13 cellular contexts compared by ENCODE assay signal in genomic region chr3:133489466-133490085, GRCh38.
DNase-seq lines count a peak whose midpoint lies in the region; ATAC-seq and TF ChIP-seq lines count a peak whose summit lies in the region.
"Had no signal": no experiment of that assay in that cellular context is flagged by ENCODE, and none has a peak within 500 bp of the region (broad histone marks: within the 10 kb centered on the region; RNA-seq: fewer than 3 reads in every experiment).

No MANE protein-coding gene starts in this region.

- no peak overlapping the region for H3K23ac ChIP-seq in mesendoderm (ENCODE audit: low read length)

- no peaks in the 10 kb centered on the region for H3K27me3 ChIP-seq in mesendoderm (ENCODE audit: insufficient read depth, low read length, poor library complexity)
- no peaks in the 10 kb centered on the region for H3K27me3 ChIP-seq in hepatocyte
- no peaks in the 10 kb centered on the region for H3K27me3 ChIP-seq in tibial nerve

- H3K27me3 Mint-ChIP-seq in WTC11 (ENCODE audit: low read depth), result peaks cover 4% of the 10 kb centered on the region; the same call in 1 of the 2 replicates
- H3K27me3 Mint-ChIP-seq: naive B cell had no signal

- H3K36me3 ChIP-seq in HEK293 (ENCODE audit: control insufficient read depth in 2 of 2, insufficient read depth in 1 of 2, low read length in 2 of 2) (no peaks in the 10 kb centered on the region), mesendoderm (ENCODE audit: control insufficient read depth, insufficient read depth, low read length) (no peaks in the 10 kb centered on the region), hepatocyte (replicated peaks; ENCODE audit: insufficient read depth, low read depth) (no peaks in the 10 kb centered on the region), tibial nerve (no peaks in the 10 kb centered on the region)

- no peak overlapping the region for H3K4me2 ChIP-seq in mesendoderm (ENCODE audit: low read length)
- no peak overlapping the region for H3K4me2 ChIP-seq in hepatocyte

- H3K4me1 ChIP-seq in HEK293 (ENCODE audit: control insufficient read depth, insufficient read depth, low read length), result 0 out of 2 replicates have a peak, but pooled peaks cover 4% of the 10 kb centered on the region
- H3K4me1 ChIP-seq in mesendoderm (ENCODE audit: control insufficient read depth, low read depth, low read length), result no peaks in the 10 kb centered on the region
- no peaks in the 10 kb centered on the region for H3K4me1 ChIP-seq in hepatocyte (ENCODE audit: insufficient read depth)
- H3K4me1 ChIP-seq in tibial nerve, result peaks cover 0 to 6% (median 0%) of the 10 kb centered on the region in 4 donors

- H2BK5ac ChIP-seq in mesendoderm (ENCODE audit: low read length), result no peak overlapping the region

- H3K9me2 ChIP-seq in hepatocyte (replicated peaks; ENCODE audit: insufficient read depth), result no peaks in the 10 kb centered on the region

- no peak for TF ChIP-seq POLR2A in tibial nerve (IDR thresholded peaks at IDR 0.05)

- no peak overlapping the region for H3K56ac ChIP-seq in mesendoderm (ENCODE audit: low read length)

- H3K4me1 Mint-ChIP-seq in WTC11, result peaks cover 49% of the 10 kb centered on the region
- H3K4me1 Mint-ChIP-seq: CD14-positive monocyte had no signal

- H2AFZ ChIP-seq in hepatocyte, result no peak overlapping the region

- no peak overlapping the region for H2BK120ac ChIP-seq in mesendoderm (ENCODE audit: low read depth, low read length)

- no peak overlapping the region for H4K5ac ChIP-seq in mesendoderm (ENCODE audit: low read length)

- H3K36me3 Mint-ChIP-seq in WTC11, result peaks cover 23% of the 10 kb centered on the region
- H3K36me3 Mint-ChIP-seq: CD14-positive monocyte, naive B cell had no signal

- POLR2A ChIA-PET in HEK293 (lab: Yijun Ruan, JAX) (no interaction called here), WTC11 (lab: Charles Lee) (interaction anchor here (1.0 to 1.1 kb wide), 2 partner anchors 84 to 172 kb away, joined by 3 to 5 read pairs; partner anchors contain the start of gene TOPBP1)

- H2AK5ac ChIP-seq in mesendoderm (ENCODE audit: low read length), result no peak overlapping the region

- no peak overlapping the region for H3K18ac ChIP-seq in mesendoderm (ENCODE audit: low read length)

- CTCF ChIA-PET in HEK293 (lab: Yijun Ruan, JAX) (interaction anchor here (1.1 to 1.2 kb wide), 2 partner anchors 89 to 148 kb away, joined by 4 to 5 read pairs; no protein-coding TSS in a partner anchor), WTC11 (lab: Charles Lee) (interaction anchor here (1.0 to 1.6 kb wide), 8 partner anchors 11 to 89 kb away, joined by 3 to 14 read pairs (median 4); partner anchors contain the start of gene CDV3)

- H3K4me3 ChIP-seq in HEK293 (ENCODE audit: low read depth, low read length) (no peak overlapping the region), mesendoderm (ENCODE audit: low read length) (no peak overlapping the region), hepatocyte (no peak overlapping the region), tibial nerve (no peak overlapping the region)

- WGBS in mesendoderm (ENCODE audit: extremely low coverage, insufficient coverage, low lambda C conversion rate), result no CpG with 5 or more reads among the region's 5 CpGs
- 67% methylated on average over 5 of the region's 5 CpGs for WGBS in hepatocyte (ENCODE audit: low lambda C conversion rate, missing lambda C conversion rate)
- WGBS in tibial nerve, 2 donors, result 74 to 87% methylated on average over 5 of the region's 5 CpGs

- no peaks in the 10 kb centered on the region for H4K20me1 ChIP-seq in hepatocyte (ENCODE audit: insufficient read depth, poor library complexity, severe bottlenecking)

- no peaks in the 10 kb centered on the region for H3K79me1 ChIP-seq in mesendoderm (ENCODE audit: low read length)

- H3K27ac ChIP-seq in HEK293 (ENCODE audit: extremely low read depth, low read depth, low read length) (no peak overlapping the region), mesendoderm (ENCODE audit: low read depth, low read length) (no peak overlapping the region), hepatocyte (no peak overlapping the region), tibial nerve (no peak overlapping the region)
- H3K27ac ChIP-seq: HL-60, RWPE1 had no signal

- H4K8ac ChIP-seq in mesendoderm (ENCODE audit: low read depth, low read length), result no peak overlapping the region

- no peaks in the 10 kb centered on the region for H3K9me3 ChIP-seq in HEK293 (ENCODE audit: control insufficient read depth, insufficient read depth, low read depth, low read length)
- H3K9me3 ChIP-seq in hepatocyte (ENCODE audit: low read depth), result no peaks in the 10 kb centered on the region
- peaks cover 0 to 16% (median 0%) of the 10 kb centered on the region in 4 donors for H3K9me3 ChIP-seq in tibial nerve

- TF ChIP-seq CTCF in HEK293 (tag by site-specific recombination; IDR thresholded peaks at IDR 0.05) (no peak), WTC11 (IDR thresholded peaks at IDR 0.05) (no peak), hepatocyte (IDR thresholded peaks at IDR 0.05; ENCODE audit: poor library complexity) (no peak), tibial nerve (IDR thresholded peaks at IDR 0.05) (no peak)

- peak overlapping the region; percentile 55 for H3K27ac Mint-ChIP-seq in WTC11
- H3K27ac Mint-ChIP-seq: CD14-positive monocyte had no signal

- H3K9ac ChIP-seq in mesendoderm (ENCODE audit: low read length), result no peak overlapping the region

- no peak overlapping the region for H2BK15ac ChIP-seq in mesendoderm (replicated peaks; ENCODE audit: low read depth)

- ATAC-seq in WTC11, result peak; percentile 79
- no peak for ATAC-seq in GM19023 (IDR thresholded peaks at IDR 0.05; ENCODE audit: unreplicated experiment)

- H3K4ac ChIP-seq in mesendoderm (ENCODE audit: low read depth, low read length), result no peak overlapping the region

- DNase-seq in Daoy (ENCODE audit: low read depth) (peak; percentile 22), WTC11 (ENCODE audit: low spot score) (peak; percentile 26), mesendoderm (peak; percentile 49), hepatocyte (ENCODE audit: low spot score) (no peak), tibial nerve (ENCODE audit: low spot score in 2 of 2) (no peak), SIG-M5 (lab: John Stamatoyannopoulos, UW) (no peak)
- DNase-seq: naive B cell, T-helper 9 cell had no signal

- peaks cover 35% of the 10 kb centered on the region for H3K9me3 Mint-ChIP-seq in WTC11

- no peak overlapping the region for H3K4me3 Mint-ChIP-seq in WTC11
- H3K4me3 Mint-ChIP-seq: CD14-positive monocyte had no signal

- no peak for TF ChIP-seq EP300 in tibial nerve (IDR thresholded peaks at IDR 0.05)

- H3K79me2 ChIP-seq in mesendoderm (ENCODE audit: control insufficient read depth, insufficient read depth, low read length) (no peaks in the 10 kb centered on the region), hepatocyte (no peaks in the 10 kb centered on the region)

TF ChIP-seq in HEK293, 187 proteins besides CTCF, POLR2A, EP300 and RAD21 (continues in another document):
- TF ChIP-seq ZNF157 (tag by site-specific recombination; IDR thresholded peaks at IDR 0.05), result peak; percentile 97
- peak; percentile 77 for TF ChIP-seq SETDB1 (IDR thresholded peaks at IDR 0.05; ENCODE audit: insufficient read length, low read length)
- no peak for TF ChIP-seq ZNF24 (tag by site-specific recombination; IDR thresholded peaks at IDR 0.05)
- TF ChIP-seq ZBTB49 (tag by site-specific recombination; IDR thresholded peaks at IDR 0.05; ENCODE audit: low read depth), result no peak
- no peak for TF ChIP-seq KLF8 (tag by site-specific recombination; IDR thresholded peaks at IDR 0.05)
- TF ChIP-seq GFI1B (tag by site-specific recombination; IDR thresholded peaks at IDR 0.05), result no peak

TF ChIP-seq in WTC11, 78 proteins besides CTCF, POLR2A, EP300 and RAD21 (continues in another document):
- no peak for TF ChIP-seq CBFB (CRISPR knock-in tag; IDR thresholded peaks at IDR 0.05; ENCODE audit: low read depth)
- TF ChIP-seq ZNF138 (CRISPR knock-in tag; conservative IDR thresholded peaks at IDR 0.05), result no peak
- TF ChIP-seq ATF2 (CRISPR knock-in tag; IDR thresholded peaks at IDR 0.05; ENCODE audit: borderline replicate concordance, low read depth), result no peak
- no peak for TF ChIP-seq TEAD4 (CRISPR knock-in tag; IDR thresholded peaks at IDR 0.05)
- no peak for TF ChIP-seq PRRX2 (CRISPR knock-in tag; IDR thresholded peaks at IDR 0.05)
- no peak for TF ChIP-seq PREB (CRISPR knock-in tag; IDR thresholded peaks at IDR 0.05; ENCODE audit: borderline replicate concordance)
- TF ChIP-seq NR2C2 (CRISPR knock-in tag; IDR thresholded peaks at IDR 0.05), result no peak
- no peak for TF ChIP-seq KAT7 (CRISPR knock-in tag; IDR thresholded peaks at IDR 0.05; ENCODE audit: borderline replicate concordance)
- no peak for TF ChIP-seq GABPB1 (CRISPR knock-in tag; IDR thresholded peaks at IDR 0.05)
- TF ChIP-seq SP1 (CRISPR knock-in tag; conservative IDR thresholded peaks at IDR 0.05), result no peak
- no peak for TF ChIP-seq ATF1 (CRISPR knock-in tag; IDR thresholded peaks at IDR 0.05)

Comparison
In these comparisons a context has a peak if more than half of its experiments do, and no peak if none do; other contexts are left out.
1. DNase-seq: peak in Daoy (single experiment), WTC11 (single experiment) and mesendoderm (single experiment); none in hepatocyte (single experiment), tibial nerve (0 of 2) and SIG-M5 (single experiment).